ENCODE assay signal across 9 cellular contexts in the genomic region with DNA sequence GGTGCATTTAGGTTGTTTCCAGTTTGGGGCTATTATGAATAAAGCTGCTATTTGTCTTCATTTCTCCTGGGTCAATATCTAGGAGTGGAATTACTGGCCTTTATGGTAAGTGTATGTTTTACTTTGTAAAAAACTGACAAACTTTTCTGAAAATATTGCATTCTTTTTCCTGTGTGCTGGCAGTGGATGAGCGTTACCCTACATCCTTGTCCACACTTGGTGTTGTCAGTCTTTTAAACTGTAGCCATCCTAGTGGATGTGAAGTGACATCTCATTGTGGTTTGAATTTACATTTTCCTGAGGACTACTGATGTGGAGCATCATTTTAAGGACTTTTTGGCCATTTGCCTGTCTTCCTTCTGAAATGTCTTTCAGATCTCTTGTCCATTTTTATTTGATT. TPM values are rescaled to one million over a fixed set of nuclear protein-coding genes. Genes with fewer than 3 reads are reported as not detected.
"Had no signal": no experiment of that assay in that cellular context is flagged by ENCODE, and none has a peak within 500 bp of the region (broad histone marks: within the 10 kb centered on the region; RNA-seq: fewer than 3 reads in every experiment).

No MANE protein-coding gene starts in this region.

- ATAC-seq: GM12878 had no signal

- H3K4me3 ChIP-seq: GM12878 had no signal

- FAIRE-seq: G401.6, GM12878, GM12891, GM12892, GM18507, GM19239 had no signal

- DNase-seq: GDM1, GF-D8 had no signal

RNA-seq across cellular contexts. Expression of a gene that starts 35.9 kb away (rescaled TPM):
- total RNA-seq: G401 had no signal
